Comparison of ENCODE assay signal across 8 cellular contexts in the genomic region with DNA sequence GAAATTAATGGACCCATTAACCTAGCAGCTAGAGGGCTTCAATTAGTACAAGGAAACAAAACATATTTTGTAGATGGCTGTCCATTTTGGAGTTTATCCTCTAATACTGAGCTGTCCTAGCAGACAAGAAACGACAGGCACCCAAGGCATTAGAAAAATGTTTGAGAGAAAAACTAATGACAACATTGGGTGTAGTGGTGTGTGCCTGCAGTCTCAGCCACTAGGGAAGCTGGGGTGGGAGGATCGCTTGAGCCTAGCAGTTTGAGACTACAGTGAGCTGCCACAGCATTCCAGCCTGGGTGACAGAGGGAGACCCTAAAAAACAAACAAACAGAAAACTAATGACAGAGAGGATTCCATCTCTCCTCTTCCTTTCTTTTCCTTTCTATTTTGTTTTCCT. TPM values are rescaled to one million over a fixed set of nuclear protein-coding genes. Genes with fewer than 3 reads are reported as not detected.
DNase-seq lines count a peak whose midpoint lies in the region; ATAC-seq and TF ChIP-seq lines count a peak whose summit lies in the region.

No MANE protein-coding gene starts in this region.

- peaks cover 0 to 3% (median 0%) of the 10 kb centered on the region in 8 donors for H3K9me3 Mint-ChIP-seq in CD4-positive, alpha-beta memory T cell
- no peaks in the 10 kb centered on the region for H3K9me3 Mint-ChIP-seq in neural crest cell

- BruUV-seq in OCI-LY7 (replicated peaks; lab: Mats Ljungman, UMichigan) = no TSS peak

- H3K27ac ChIP-seq in CD4-positive, alpha-beta memory T cell (ENCODE audit: low read depth, low read length) = no peak overlapping the region
- peak overlapping the region; percentile 97 for H3K27ac ChIP-seq in OCI-LY7 (ENCODE audit: low read depth, low read length, poor library complexity, severe bottlenecking)
- peak overlapping the region; percentile 59 to 76 for H3K27ac ChIP-seq in esophagus (ENCODE audit: low read depth in 2 of 2, low read length in 1 of 2)

- no peak overlapping the region for H3K27ac Mint-ChIP-seq in CD4-positive, alpha-beta memory T cell
- H3K27ac Mint-ChIP-seq in neural crest cell (ENCODE audit: unreplicated experiment) = no peak overlapping the region

- POLR2A ChIA-PET in CD4-positive, alpha-beta memory T cell (lab: Charles Lee; ENCODE audit: partially characterized antibody) = interaction anchor here (0.9 kb wide), 1 partner anchor 11 kb away, joined by 3 read pairs; no protein-coding TSS in a partner anchor
- POLR2A ChIA-PET in OCI-LY7 (lab: Charles Lee) = interaction anchor here (1.6 kb wide), 2 partner anchors 22 to 39 kb away, joined by 3 read pairs; no protein-coding TSS in a partner anchor

- H3K9me3 ChIP-seq in CD4-positive, alpha-beta memory T cell (ENCODE audit: control insufficient read depth in 1 of 2, low read length in 2 of 2) = no peaks in the 10 kb centered on the region
- H3K9me3 ChIP-seq in OCI-LY7 (ENCODE audit: low read length) (no peaks in the 10 kb centered on the region), esophagus (ENCODE audit: control insufficient read depth in 2 of 2, insufficient read depth in 1 of 2, low read depth in 1 of 2, low read length in 1 of 2) (no peaks in the 10 kb centered on the region)

- no peak for ATAC-seq in HG03432 (IDR thresholded peaks at IDR 0.05; ENCODE audit: unreplicated experiment)

- no peak for DNase-seq in CD4-positive, alpha-beta memory T cell
- peak; percentile 57 for DNase-seq in OCI-LY7 (ENCODE audit: low spot score)
- no peak for DNase-seq in neural crest cell (ENCODE audit: low read depth, low spot score)
- DNase-seq in activated effector memory CD4-positive, alpha-beta T cell treated with Interleukin-2 at 50 U/mL for 16 hours = no peak
- DNase-seq in COR-L47 (lab: John Stamatoyannopoulos, UW) = no peak
- no peak for DNase-seq in NK-92 treated with Interleukin-12 subunit alpha and Interleukin-12 subunit beta, amount 100 ng/mL, for 24 hours (lab: John Stamatoyannopoulos, UW)

- no peaks in the 10 kb centered on the region for H3K36me3 Mint-ChIP-seq in CD4-positive, alpha-beta memory T cell
- H3K36me3 Mint-ChIP-seq in neural crest cell (ENCODE audit: low read depth) = no peaks in the 10 kb centered on the region

- H3K4me2 ChIP-seq in OCI-LY7 (ENCODE audit: low read length) = peak overlapping the region; percentile 98

- peak overlapping the region in 7 of 8 donors; percentile 34 to 89 (median 76) for H3K4me3 Mint-ChIP-seq in CD4-positive, alpha-beta memory T cell
- peak overlapping the region; percentile 85 for H3K4me3 Mint-ChIP-seq in neural crest cell

- no peaks in the 10 kb centered on the region for H3K36me3 ChIP-seq in CD4-positive, alpha-beta memory T cell (ENCODE audit: insufficient read depth, low read length)
- H3K36me3 ChIP-seq in OCI-LY7 (ENCODE audit: insufficient read depth, low read length) (no peaks in the 10 kb centered on the region; the same call in 1 of the 2 replicates), esophagus (ENCODE audit: control insufficient read depth in 2 of 2, insufficient read depth in 2 of 2, low read length in 1 of 2) (no peaks in the 10 kb centered on the region)

- intact Hi-C loops in CD4-positive, alpha-beta memory T cell (cut with micrococcal nuclease) = no loop called here
- intact Hi-C loops in OCI-LY7 (cut with micrococcal nuclease; ENCODE audit: unreplicated experiment) = loop anchor here (5.0 kb wide), 2 partner anchors 182 to 398 kb away; no protein-coding TSS in a partner anchor

- CTCF ChIA-PET in CD4-positive, alpha-beta memory T cell (lab: Charles Lee; ENCODE audit: partially characterized antibody) = no interaction called here
- CTCF ChIA-PET in OCI-LY7 (lab: Charles Lee; ENCODE audit: unreplicated experiment) = interaction anchor here (1.2 kb wide), 1 partner anchor 38 kb away, joined by 3 read pairs; no protein-coding TSS in a partner anchor

- 31 to 47% methylated on average over 2 of the region's 2 CpGs for WGBS in esophagus, 2 donors

- H3K4me3 ChIP-seq in CD4-positive, alpha-beta memory T cell (ENCODE audit: low read length in 2 of 2) = no peak overlapping the region
- peak overlapping the region; percentile 83 for H3K4me3 ChIP-seq in OCI-LY7 (ENCODE audit: low read depth, low read length, poor library complexity, severe bottlenecking)
- H3K4me3 ChIP-seq in esophagus (ENCODE audit: low read depth in 1 of 2, low read length in 2 of 2) = peak overlapping the region; percentile 49 to 58

- H2AFZ ChIP-seq in OCI-LY7 (ENCODE audit: low read length) = no peak overlapping the region

- TF ChIP-seq CTCF in OCI-LY7 (conservative IDR thresholded peaks at IDR 0.05; ENCODE audit: low read length) (peak; percentile 32; the same call in 1 of the 2 replicates), neural crest cell (conservative IDR thresholded peaks at IDR 0.05) (peak; percentile 27)

- H3K4me1 ChIP-seq in CD4-positive, alpha-beta memory T cell (ENCODE audit: insufficient read depth, low read length) = peaks cover 8% of the 10 kb centered on the region
- H3K4me1 ChIP-seq in OCI-LY7 (ENCODE audit: insufficient read depth, low read length, poor library complexity, severe bottlenecking) (peaks cover 78% of the 10 kb centered on the region), esophagus (ENCODE audit: control insufficient read depth in 2 of 2, insufficient read depth in 2 of 2, low read length in 1 of 2) (peaks cover 11 to 12% of the 10 kb centered on the region in 2 donors)

- H3K4me1 Mint-ChIP-seq in CD4-positive, alpha-beta memory T cell = peaks cover 5 to 20% (median 15%) of the 10 kb centered on the region in 4 donors
- H3K4me1 Mint-ChIP-seq in neural crest cell = peaks cover 37% of the 10 kb centered on the region

- H3K27me3 ChIP-seq in CD4-positive, alpha-beta memory T cell (ENCODE audit: insufficient read depth, low read length) = peaks cover 21% of the 10 kb centered on the region
- H3K27me3 ChIP-seq in esophagus (ENCODE audit: control insufficient read depth in 1 of 2, insufficient read depth in 2 of 2, low read length in 2 of 2) = peaks cover 0 to 3% of the 10 kb centered on the region in 2 donors

- H3K27me3 Mint-ChIP-seq in CD4-positive, alpha-beta memory T cell = peaks cover 45 to 49% of the 10 kb centered on the region in 2 donors
- H3K27me3 Mint-ChIP-seq in neural crest cell (ENCODE audit: low read depth) = peaks cover 72% of the 10 kb centered on the region

- no peaks in the 10 kb centered on the region; the same call in 1 of the 2 replicates for H4K20me1 ChIP-seq in OCI-LY7 (ENCODE audit: insufficient read depth, low read length)

- H3K79me2 ChIP-seq in OCI-LY7 (ENCODE audit: insufficient read depth, low read depth, low read length) = peaks cover 61% of the 10 kb centered on the region

- H3K9me2 ChIP-seq in OCI-LY7 (ENCODE audit: insufficient read depth, low read length) = no peaks in the 10 kb centered on the region

RNA-seq across cellular contexts. Expression of a gene that starts 1.5 kb away (rescaled TPM):
- under 1 TPM in 1 of 2 experiments, not detected in 1; 0.15 TPM for total RNA-seq in CD4-positive, alpha-beta memory T cell
- polyA plus RNA-seq in CD4-positive, alpha-beta memory T cell = not detected
- 48.9 and 61.5 TPM in 2 replicates for total RNA-seq in OCI-LY7 (2014; rRNA removed; shearing (Covaris generic))
- total RNA-seq in OCI-LY7 (2022) (40.5 and 56.0 TPM in 2 replicates), neural crest cell (0.35 and 0.39 TPM in 2 replicates)
- 10 to 100 TPM; 19.3 to 50.3 TPM for polyA plus RNA-seq in esophagus

Comparison
In these comparisons a context has a peak if more than half of its experiments do, and no peak if none do; other contexts are left out.
1. H3K4me3 ChIP-seq: peak in OCI-LY7 (single experiment) and esophagus (2 of 2); none in CD4-positive, alpha-beta memory T cell (0 of 2).
2. RNA of a gene that starts 1.5 kb away (total RNA-seq): 40.5 to 61.5 TPM in OCI-LY7; 0.35 to 0.39 TPM in neural crest cell and 0.15 TPM in CD4-positive, alpha-beta memory T cell; every median in the first group is over 10 times any median in the second.